In genomic region chr9:124259273-124260078, GRCh38 we compare ENCODE assay signal across 8 cellular contexts. TPM values are rescaled to one million over a fixed set of nuclear protein-coding genes. Genes with fewer than 3 reads are reported as not detected.
DNase-seq lines count a peak whose midpoint lies in the region; ATAC-seq and TF ChIP-seq lines count a peak whose summit lies in the region.

No MANE protein-coding gene starts in this region.

- DNase-seq in SIG-M5 treated with dmso at 0.1 percent for 504 hours (lab: John Stamatoyannopoulos, UW; ENCODE audit: unreplicated experiment) (peak; percentile 61), SIG-M5 (lab: John Stamatoyannopoulos, UW) (no peak), OCI-LY7 (ENCODE audit: low spot score) (peak; percentile 43), mesendoderm (peak; percentile 64), ureter (ENCODE audit: low spot score) (peak; percentile 90)

- POLR2A ChIA-PET in OCI-LY7 (lab: Charles Lee): no interaction called here

- H3K27ac ChIP-seq in OCI-LY7 (ENCODE audit: low read depth, low read length, poor library complexity, severe bottlenecking) (no peak overlapping the region), mesendoderm (ENCODE audit: low read depth, low read length) (peak overlapping the region; percentile 40)

- peaks cover 91% of the 10 kb centered on the region for H3K4me1 ChIP-seq in OCI-LY7 (ENCODE audit: insufficient read depth, low read length, poor library complexity, severe bottlenecking)
- H3K4me1 ChIP-seq in mesendoderm (ENCODE audit: control insufficient read depth, low read depth, low read length): peaks cover 9% of the 10 kb centered on the region

- peaks cover 31% of the 10 kb centered on the region; the same call in 1 of the 2 replicates for H3K79me2 ChIP-seq in OCI-LY7 (ENCODE audit: insufficient read depth, low read depth, low read length)
- peaks cover 19% of the 10 kb centered on the region for H3K79me2 ChIP-seq in mesendoderm (ENCODE audit: control insufficient read depth, insufficient read depth, low read length)

- no peak overlapping the region for H2BK15ac ChIP-seq in mesendoderm (replicated peaks; ENCODE audit: low read depth)

- H4K5ac ChIP-seq in mesendoderm (ENCODE audit: low read length): no peak overlapping the region

- peaks cover 80% of the 10 kb centered on the region for H3K4me1 Mint-ChIP-seq in dendritic cell treated with granulocyte-macrophage colony-stimulating factor and Interleukin-4, amounts not matched to agents 40 ng/mL and 50 ng/mL, for 4 days (ENCODE audit: low read depth)

- H3K9me2 ChIP-seq in OCI-LY7 (ENCODE audit: insufficient read depth, low read length): no peaks in the 10 kb centered on the region

- H3K4ac ChIP-seq in mesendoderm (ENCODE audit: low read depth, low read length): no peak overlapping the region

- CTCF ChIA-PET in OCI-LY7 (lab: Charles Lee; ENCODE audit: unreplicated experiment): interaction anchor here (0.6 kb wide), 1 partner anchor 511 kb away, joined by 3 read pairs; no protein-coding TSS in a partner anchor

- no peak overlapping the region for H3K23ac ChIP-seq in mesendoderm (ENCODE audit: low read length)

- H2AK5ac ChIP-seq in mesendoderm (ENCODE audit: low read length): no peak overlapping the region

- BruUV-seq in OCI-LY7 (replicated peaks; lab: Mats Ljungman, UMichigan): TSS peak; percentile 40

- H3K36me3 Mint-ChIP-seq in dendritic cell treated with granulocyte-macrophage colony-stimulating factor and Interleukin-4, amounts not matched to agents 40 ng/mL and 50 ng/mL, for 4 days (ENCODE audit: low read depth): peaks cover 45% of the 10 kb centered on the region

- no CpG with 5 or more reads among the region's 22 CpGs for WGBS in mesendoderm (ENCODE audit: extremely low coverage, insufficient coverage, low lambda C conversion rate)

- H2BK120ac ChIP-seq in mesendoderm (ENCODE audit: low read depth, low read length): no peak overlapping the region

- peak overlapping the region; percentile 22 for H3K18ac ChIP-seq in mesendoderm (ENCODE audit: low read length)

- ATAC-seq in HG03521 (IDR thresholded peaks at IDR 0.05; ENCODE audit: unreplicated experiment) (no peak), GM21529 (IDR thresholded peaks at IDR 0.05; ENCODE audit: unreplicated experiment) (no peak)

- H3K27ac Mint-ChIP-seq in dendritic cell treated with granulocyte-macrophage colony-stimulating factor and Interleukin-4, amounts not matched to agents 40 ng/mL and 50 ng/mL, for 4 days: peak overlapping the region; percentile 90

- H3K4me2 ChIP-seq in OCI-LY7 (ENCODE audit: low read length) (peak overlapping the region; percentile 81), mesendoderm (ENCODE audit: low read length) (peak overlapping the region; percentile 72)

- H3K79me1 ChIP-seq in mesendoderm (ENCODE audit: low read length): peaks cover 13% of the 10 kb centered on the region

- peak overlapping the region; percentile 96 for H3K56ac ChIP-seq in mesendoderm (ENCODE audit: low read length)

- H4K8ac ChIP-seq in mesendoderm (ENCODE audit: low read depth, low read length): no peak overlapping the region

- no peak overlapping the region for H2BK5ac ChIP-seq in mesendoderm (ENCODE audit: low read length)

- peak overlapping the region; percentile 94 for H3K4me3 Mint-ChIP-seq in dendritic cell treated with granulocyte-macrophage colony-stimulating factor and Interleukin-4, amounts not matched to agents 40 ng/mL and 50 ng/mL, for 4 days

- H2AFZ ChIP-seq in OCI-LY7 (ENCODE audit: low read length): no peak overlapping the region

- no peak for TF ChIP-seq CTCF in OCI-LY7 (conservative IDR thresholded peaks at IDR 0.05; ENCODE audit: low read length)

- H3K27me3 ChIP-seq in mesendoderm (ENCODE audit: insufficient read depth, low read length, poor library complexity): no peaks in the 10 kb centered on the region

- no peaks in the 10 kb centered on the region for H3K9me3 Mint-ChIP-seq in dendritic cell treated with granulocyte-macrophage colony-stimulating factor and Interleukin-4, amounts not matched to agents 40 ng/mL and 50 ng/mL, for 4 days

- intact Hi-C loops in OCI-LY7 (cut with micrococcal nuclease; ENCODE audit: unreplicated experiment): no loop called here
- intact Hi-C loops in dendritic cell treated with granulocyte-macrophage colony-stimulating factor and Interleukin-4, amounts not matched to agents 40 ng/mL and 50 ng/mL, for 4 days (cut with micrococcal nuclease): loop anchor here (2.0 to 5.0 kb wide), 5 partner anchors 17 to 132 kb away; no protein-coding TSS in a partner anchor

- H4K20me1 ChIP-seq in OCI-LY7 (ENCODE audit: insufficient read depth, low read length): peaks cover 8% of the 10 kb centered on the region; the same call in 1 of the 2 replicates

- H3K36me3 ChIP-seq in OCI-LY7 (ENCODE audit: insufficient read depth, low read length) (no peaks in the 10 kb centered on the region), mesendoderm (ENCODE audit: control insufficient read depth, insufficient read depth, low read length) (no peaks in the 10 kb centered on the region)

- no peaks in the 10 kb centered on the region for H3K27me3 Mint-ChIP-seq in dendritic cell treated with granulocyte-macrophage colony-stimulating factor and Interleukin-4, amounts not matched to agents 40 ng/mL and 50 ng/mL, for 4 days

- H3K4me3 ChIP-seq in OCI-LY7 (ENCODE audit: low read depth, low read length, poor library complexity, severe bottlenecking): peak overlapping the region; percentile 74
- peak overlapping the region; percentile 9 for H3K4me3 ChIP-seq in mesendoderm (ENCODE audit: low read length)

- peak overlapping the region; percentile 85 for H3K9ac ChIP-seq in mesendoderm (ENCODE audit: low read length)

- H3K9me3 ChIP-seq in OCI-LY7 (ENCODE audit: low read length): no peaks in the 10 kb centered on the region

RNA-seq across cellular contexts. Expression of gene NEK6, which starts 1.7 kb away (rescaled TPM):
- total RNA-seq in OCI-LY7 (2014; rRNA removed; shearing (Covaris generic)): 4.4 and 5.6 TPM in 2 replicates
- total RNA-seq in OCI-LY7 (2022) (12.1 and 16.4 TPM in 2 replicates), ureter (24.9 TPM)
- 12.8 TPM for polyA plus RNA-seq in mesendoderm (2013, experiment 1 of 2)
- polyA plus RNA-seq in mesendoderm (2013, experiment 2 of 2): 13.7 TPM
